ENCODE assay signal across 11 cellular contexts in the genomic region with DNA sequence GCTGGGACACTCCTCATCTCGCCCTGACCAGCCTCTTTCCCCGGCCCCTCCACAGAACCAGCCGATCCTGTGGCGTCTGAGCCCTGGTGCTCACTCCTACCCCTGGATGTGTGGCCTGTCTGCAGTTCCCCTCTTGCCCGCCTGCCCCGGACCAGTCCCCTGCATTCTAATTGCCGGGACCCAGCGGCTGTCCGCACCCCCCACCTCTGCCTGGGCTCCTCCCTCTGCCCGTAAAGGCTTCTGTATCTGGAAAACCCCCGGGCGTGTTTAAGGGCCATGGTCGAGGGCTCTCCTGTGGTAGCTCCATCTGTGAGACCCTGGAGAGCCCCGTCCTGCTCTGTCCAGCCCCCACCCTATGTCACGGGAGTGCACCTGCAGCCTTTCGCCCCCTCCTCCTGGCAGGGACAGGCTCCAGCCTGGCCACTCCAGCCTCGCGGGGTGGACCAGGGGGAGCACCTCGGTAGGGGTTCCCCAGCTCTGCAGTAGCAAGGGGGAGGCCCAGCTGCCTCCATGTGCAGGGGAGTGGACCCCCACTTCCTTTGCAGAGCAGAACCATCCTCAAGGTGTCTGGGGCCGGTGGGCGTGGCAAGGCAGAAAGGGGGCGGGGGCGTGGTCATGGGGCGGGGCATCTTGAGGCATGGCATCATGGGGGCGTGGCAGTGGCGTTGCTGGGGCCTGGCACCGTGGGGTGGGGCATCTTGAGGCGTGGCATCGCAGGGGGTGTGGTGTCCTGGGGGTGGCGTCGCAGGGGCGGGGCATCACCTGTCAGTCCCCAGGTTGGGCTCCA.
DNase-seq lines count a peak whose midpoint lies in the region; ATAC-seq, FAIRE-seq and TF ChIP-seq lines count a peak whose summit lies in the region.
"Had no signal": no experiment of that assay in that cellular context is flagged by ENCODE, and none has a peak within 500 bp of the region (broad histone marks: within the 10 kb centered on the region; RNA-seq: fewer than 3 reads in every experiment).

No MANE protein-coding gene starts in this region.

- RAD21 ChIA-PET in GM12878 (lab: Charles Lee; ENCODE audit: unreplicated experiment), result no interaction called here

- H3K36me3 ChIP-seq in GM12878 (ENCODE audit: control insufficient read depth in 2 of 2, insufficient read depth in 2 of 2, low read length in 1 of 2), result no peaks in the 10 kb centered on the region

- no peak for TF ChIP-seq RAD21 in GM12878 (IDR thresholded peaks at IDR 0.05; ENCODE audit: insufficient read depth, low read depth, low read length)

- H4K20me1 ChIP-seq in GM12878 (ENCODE audit: control insufficient read depth, insufficient read depth), result no peaks in the 10 kb centered on the region

- POLR2A ChIA-PET in GM12878 (lab: Charles Lee), result no interaction called here

- H3K4me1 Mint-ChIP-seq in IgD-negative memory B cell, result peaks cover 0 to 3% (median 0%) of the 10 kb centered on the region in 3 donors
- H3K4me1 Mint-ChIP-seq in stimulated activated effector memory CD8-positive, alpha-beta T cell treated with anti-CD3 and anti-CD28 coated beads, Interleukin-12 subunit alpha, Interleukin-12 subunit beta, amount 100 ng/mL, for 72 hours, result no peaks in the 10 kb centered on the region

- H3K9me3 Mint-ChIP-seq in IgD-negative memory B cell, result no peaks in the 10 kb centered on the region
- H3K9me3 Mint-ChIP-seq in stimulated activated effector memory CD8-positive, alpha-beta T cell treated with anti-CD3 and anti-CD28 coated beads, Interleukin-12 subunit alpha, Interleukin-12 subunit beta, amount 100 ng/mL, for 72 hours, result no peaks in the 10 kb centered on the region
- H3K9me3 Mint-ChIP-seq: HFFc6 had no signal

- H3K4me1 ChIP-seq in GM12878 (ENCODE audit: control insufficient read depth, insufficient read depth, low read length), result no peaks in the 10 kb centered on the region
- H3K4me1 ChIP-seq: parathyroid adenoma had no signal

- no peak for FAIRE-seq in GM12878 (lab: Jason Lieb, UNC)

- peak; percentile 27 for DNase-seq in activated CD4-positive, CD25-positive, alpha-beta regulatory T cell treated with anti-CD3 and anti-CD28 coated beads, Interleukin-2, amount 50 U/mL, for 72 hours
- no peak for DNase-seq in GM12878 (ENCODE audit: low read depth, low spot score)
- DNase-seq in stimulated activated effector memory CD8-positive, alpha-beta T cell treated with anti-CD3 and anti-CD28 coated beads, Interleukin-12 subunit alpha, Interleukin-12 subunit beta, amount 100 ng/mL, for 72 hours (ENCODE audit: low spot score in 2 of 2), result no peak
- DNase-seq in SKM-1 (lab: John Stamatoyannopoulos, UW; ENCODE audit: unreplicated experiment), result no peak
- no peak for DNase-seq in inferior parietal cortex (ENCODE audit: extremely low spot score)
- DNase-seq: effector CD8-positive, alpha-beta T cell; HFFc6 had no signal

- H3K4me2 ChIP-seq in GM12878 (ENCODE audit: control insufficient read depth, insufficient read depth), result no peak overlapping the region

- no peak overlapping the region for H3K4me3 Mint-ChIP-seq in IgD-negative memory B cell
- no peak overlapping the region for H3K4me3 Mint-ChIP-seq in stimulated activated effector memory CD8-positive, alpha-beta T cell treated with anti-CD3 and anti-CD28 coated beads, Interleukin-12 subunit alpha, Interleukin-12 subunit beta, amount 100 ng/mL, for 72 hours
- H3K4me3 Mint-ChIP-seq: HFFc6 had no signal

- no peaks in the 10 kb centered on the region for H3K27me3 ChIP-seq in GM12878 (replicated peaks in 1 of 2; ENCODE audit: control insufficient read depth in 2 of 2, insufficient read depth in 2 of 2, low read length in 1 of 2)

- peaks cover 2% of the 10 kb centered on the region for H3K36me3 Mint-ChIP-seq in IgD-negative memory B cell
- H3K36me3 Mint-ChIP-seq in stimulated activated effector memory CD8-positive, alpha-beta T cell treated with anti-CD3 and anti-CD28 coated beads, Interleukin-12 subunit alpha, Interleukin-12 subunit beta, amount 100 ng/mL, for 72 hours, result no peaks in the 10 kb centered on the region

- intact Hi-C loops in GM12878 (cut with micrococcal nuclease; ENCODE audit: unreplicated experiment), result no loop called here

- H3K9ac ChIP-seq in GM12878 (ENCODE audit: control insufficient read depth, insufficient read depth, low read length), result no peak overlapping the region
- H3K9ac ChIP-seq: parathyroid adenoma had no signal

- ATAC-seq in activated CD4-positive, CD25-positive, alpha-beta regulatory T cell treated with anti-CD3 and anti-CD28 coated beads, Interleukin-2, amount 50 U/mL, for 24 hours, result no peak
- ATAC-seq in GM12878, result peak; percentile 78
- ATAC-seq in stimulated activated effector memory CD8-positive, alpha-beta T cell treated with anti-CD3 and anti-CD28 coated beads, Interleukin-12 subunit alpha, Interleukin-12 subunit beta, amount 100 ng/mL, for 72 hours, result peak; percentile 22
- no peak for ATAC-seq in GM21825 (IDR thresholded peaks at IDR 0.05; ENCODE audit: unreplicated experiment)

- in situ Hi-C loops in GM12878 (cut with MboI), result no loop called here

- H2AFZ ChIP-seq in GM12878 (ENCODE audit: control insufficient read depth, low read depth, low read length), result no peak overlapping the region
- H2AFZ ChIP-seq: parathyroid adenoma had no signal

- H3K9me3 ChIP-seq in GM12878 (replicated peaks; ENCODE audit: control insufficient read depth, insufficient read depth, low read length), result no peaks in the 10 kb centered on the region

- no peak for TF ChIP-seq POLR2A in GM12878 (IDR thresholded peaks at IDR 0.05; ENCODE audit: low read depth, low read length)

- H3K79me2 ChIP-seq in GM12878 (ENCODE audit: control insufficient read depth, insufficient read depth, low read length), result no peaks in the 10 kb centered on the region
- H3K79me2 ChIP-seq: parathyroid adenoma had no signal

- no TSS peak for BruUV-seq in GM12878 (replicated peaks; lab: Mats Ljungman, UMichigan)

- no peak for TF ChIP-seq CTCF in GM12878 (IDR thresholded peaks at IDR 0.05 in 2 of 3, conservative IDR thresholded peaks at IDR 0.05 in 1 of 3; ENCODE audit: control insufficient read depth in 2 of 3, extremely low read depth in 1 of 3, insufficient read depth in 1 of 3, low read depth in 3 of 3, low read length in 3 of 3)

- WGBS in GM12878 (ENCODE audit: insufficient coverage, insufficient replicate concordance, low lambda C conversion rate, missing lambda C conversion rate), result 29% methylated on average over 22 of the region's 32 CpGs

- H3K27ac Mint-ChIP-seq in IgD-negative memory B cell, result peak overlapping the region in 2 of 3 donors; percentile 62 to 67
- H3K27ac Mint-ChIP-seq in stimulated activated effector memory CD8-positive, alpha-beta T cell treated with anti-CD3 and anti-CD28 coated beads, Interleukin-12 subunit alpha, Interleukin-12 subunit beta, amount 100 ng/mL, for 72 hours, result no peak overlapping the region
- H3K27ac Mint-ChIP-seq: HFFc6 had no signal

- TF ChIP-seq EP300 in GM12878 (IDR thresholded peaks at IDR 0.05; ENCODE audit: borderline replicate concordance in 1 of 2, control insufficient read depth in 1 of 2, low read depth in 2 of 2, low read length in 2 of 2), result no peak

- H3K4me3 ChIP-seq in GM12878, result no peak overlapping the region

- CTCF ChIA-PET in GM12878 (lab: Yijun Ruan, JAX), result no interaction called here

- no peaks in the 10 kb centered on the region for H3K27me3 Mint-ChIP-seq in IgD-negative memory B cell

- SMC1A ChIA-PET in GM12878 (lab: Charles Lee; ENCODE audit: uncharacterized antibody, unreplicated experiment), result no interaction called here

- no peak overlapping the region for H3K27ac ChIP-seq in GM12878 (ENCODE audit: control insufficient read depth, insufficient read depth)
- H3K27ac ChIP-seq: parathyroid adenoma had no signal

TF ChIP-seq in GM12878, 131 proteins besides CTCF, POLR2A, EP300 and RAD21:
- TF ChIP-seq, protein P1, sequence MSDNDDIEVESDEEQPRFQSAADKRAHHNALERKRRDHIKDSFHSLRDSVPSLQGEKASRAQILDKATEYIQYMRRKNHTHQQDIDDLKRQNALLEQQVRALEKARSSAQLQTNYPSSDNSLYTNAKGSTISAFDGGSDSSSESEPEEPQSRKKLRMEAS (IDR thresholded peaks at IDR 0.05; ENCODE audit: low read depth, low read length), result no peak
- TF ChIP-seq HDGF (IDR thresholded peaks at IDR 0.05) (no peak), CREM (IDR thresholded peaks at IDR 0.05; ENCODE audit: low read depth) (no peak), MEF2A (IDR thresholded peaks at IDR 0.05; ENCODE audit: insufficient read depth, low read depth, low read length) (no peak), EZH2 (IDR thresholded peaks at IDR 0.05; ENCODE audit: borderline replicate concordance, control insufficient read depth, low read depth, low read length) (no peak), LARP7 (IDR thresholded peaks at IDR 0.05) (no peak), POLR2AphosphoS5 (IDR thresholded peaks at IDR 0.05; ENCODE audit: low read length) (no peak)
- TF ChIP-seq, protein P2, sequence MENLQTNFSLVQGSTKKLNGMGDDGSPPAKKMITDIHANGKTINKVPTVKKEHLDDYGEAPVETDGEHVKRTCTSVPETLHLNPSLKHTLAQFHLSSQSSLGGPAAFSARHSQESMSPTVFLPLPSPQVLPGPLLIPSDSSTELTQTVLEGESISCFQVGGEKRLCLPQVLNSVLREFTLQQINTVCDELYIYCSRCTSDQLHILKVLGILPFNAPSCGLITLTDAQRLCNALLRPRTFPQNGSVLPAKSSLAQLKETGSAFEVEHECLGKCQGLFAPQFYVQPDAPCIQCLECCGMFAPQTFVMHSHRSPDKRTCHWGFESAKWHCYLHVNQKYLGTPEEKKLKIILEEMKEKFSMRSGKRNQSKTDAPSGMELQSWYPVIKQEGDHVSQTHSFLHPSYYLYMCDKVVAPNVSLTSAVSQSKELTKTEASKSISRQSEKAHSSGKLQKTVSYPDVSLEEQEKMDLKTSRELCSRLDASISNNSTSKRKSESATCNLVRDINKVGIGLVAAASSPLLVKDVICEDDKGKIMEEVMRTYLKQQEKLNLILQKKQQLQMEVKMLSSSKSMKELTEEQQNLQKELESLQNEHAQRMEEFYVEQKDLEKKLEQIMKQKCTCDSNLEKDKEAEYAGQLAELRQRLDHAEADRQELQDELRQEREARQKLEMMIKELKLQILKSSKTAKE (IDR thresholded peaks at IDR 0.05; ENCODE audit: low read depth, poor library complexity, severe bottlenecking), result no peak

Comparison
In these comparisons a context has a peak if more than half of its experiments do, and no peak if none do; other contexts are left out.
1. ATAC-seq: peak in GM12878 (single experiment) and stimulated activated effector memory CD8-positive, alpha-beta T cell treated with anti-CD3 and anti-CD28 coated beads, Interleukin-12 subunit alpha, Interleukin-12 subunit beta, amount 100 ng/mL, for 72 hours (single experiment); none in activated CD4-positive, CD25-positive, alpha-beta regulatory T cell treated with anti-CD3 and anti-CD28 coated beads, Interleukin-2, amount 50 U/mL, for 24 hours (0 of 2) and GM21825 (single experiment).